Comparison of ENCODE assay signal across 1 cellular context in the genomic region with DNA sequence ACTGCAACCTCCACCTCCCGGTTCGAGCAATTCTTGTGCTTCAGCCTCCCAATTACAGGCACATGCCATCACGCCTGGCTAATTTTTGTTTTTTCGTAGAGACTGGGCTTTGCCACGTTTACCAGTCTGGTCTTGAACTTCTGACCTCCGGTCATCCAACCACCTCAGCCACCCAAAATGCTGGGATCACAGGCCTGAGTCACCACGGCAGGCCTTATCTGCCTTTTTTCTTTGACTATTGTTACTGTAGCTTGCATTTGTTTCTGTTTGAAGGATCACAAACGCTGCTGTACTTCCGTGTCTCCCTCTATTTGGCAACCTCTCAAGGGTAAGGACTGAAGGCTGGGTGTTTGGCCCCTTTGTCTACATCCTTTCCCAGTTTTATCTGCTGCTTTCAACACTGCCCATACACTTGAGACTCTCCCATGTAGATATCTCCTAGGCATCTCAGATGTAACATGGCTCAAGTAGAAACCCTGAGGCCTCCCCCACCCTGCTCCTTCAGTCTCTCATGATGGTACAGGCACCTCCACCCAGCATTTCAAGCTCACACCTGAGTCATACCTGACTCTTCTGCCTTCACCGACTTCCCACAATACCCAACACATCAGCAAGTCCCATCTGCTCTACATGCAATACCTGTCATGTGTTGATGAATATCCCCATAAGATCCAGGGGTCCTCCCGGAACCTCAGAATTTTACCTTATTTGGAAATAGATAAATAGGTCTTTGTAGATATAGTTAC.
TF ChIP-seq lines count a peak whose summit lies in the region.

No MANE protein-coding gene starts in this region.

TF ChIP-seq in GM23338, 12 proteins besides CTCF, POLR2A, EP300 and RAD21 (continued from another document):
- TF ChIP-seq, protein P1, sequence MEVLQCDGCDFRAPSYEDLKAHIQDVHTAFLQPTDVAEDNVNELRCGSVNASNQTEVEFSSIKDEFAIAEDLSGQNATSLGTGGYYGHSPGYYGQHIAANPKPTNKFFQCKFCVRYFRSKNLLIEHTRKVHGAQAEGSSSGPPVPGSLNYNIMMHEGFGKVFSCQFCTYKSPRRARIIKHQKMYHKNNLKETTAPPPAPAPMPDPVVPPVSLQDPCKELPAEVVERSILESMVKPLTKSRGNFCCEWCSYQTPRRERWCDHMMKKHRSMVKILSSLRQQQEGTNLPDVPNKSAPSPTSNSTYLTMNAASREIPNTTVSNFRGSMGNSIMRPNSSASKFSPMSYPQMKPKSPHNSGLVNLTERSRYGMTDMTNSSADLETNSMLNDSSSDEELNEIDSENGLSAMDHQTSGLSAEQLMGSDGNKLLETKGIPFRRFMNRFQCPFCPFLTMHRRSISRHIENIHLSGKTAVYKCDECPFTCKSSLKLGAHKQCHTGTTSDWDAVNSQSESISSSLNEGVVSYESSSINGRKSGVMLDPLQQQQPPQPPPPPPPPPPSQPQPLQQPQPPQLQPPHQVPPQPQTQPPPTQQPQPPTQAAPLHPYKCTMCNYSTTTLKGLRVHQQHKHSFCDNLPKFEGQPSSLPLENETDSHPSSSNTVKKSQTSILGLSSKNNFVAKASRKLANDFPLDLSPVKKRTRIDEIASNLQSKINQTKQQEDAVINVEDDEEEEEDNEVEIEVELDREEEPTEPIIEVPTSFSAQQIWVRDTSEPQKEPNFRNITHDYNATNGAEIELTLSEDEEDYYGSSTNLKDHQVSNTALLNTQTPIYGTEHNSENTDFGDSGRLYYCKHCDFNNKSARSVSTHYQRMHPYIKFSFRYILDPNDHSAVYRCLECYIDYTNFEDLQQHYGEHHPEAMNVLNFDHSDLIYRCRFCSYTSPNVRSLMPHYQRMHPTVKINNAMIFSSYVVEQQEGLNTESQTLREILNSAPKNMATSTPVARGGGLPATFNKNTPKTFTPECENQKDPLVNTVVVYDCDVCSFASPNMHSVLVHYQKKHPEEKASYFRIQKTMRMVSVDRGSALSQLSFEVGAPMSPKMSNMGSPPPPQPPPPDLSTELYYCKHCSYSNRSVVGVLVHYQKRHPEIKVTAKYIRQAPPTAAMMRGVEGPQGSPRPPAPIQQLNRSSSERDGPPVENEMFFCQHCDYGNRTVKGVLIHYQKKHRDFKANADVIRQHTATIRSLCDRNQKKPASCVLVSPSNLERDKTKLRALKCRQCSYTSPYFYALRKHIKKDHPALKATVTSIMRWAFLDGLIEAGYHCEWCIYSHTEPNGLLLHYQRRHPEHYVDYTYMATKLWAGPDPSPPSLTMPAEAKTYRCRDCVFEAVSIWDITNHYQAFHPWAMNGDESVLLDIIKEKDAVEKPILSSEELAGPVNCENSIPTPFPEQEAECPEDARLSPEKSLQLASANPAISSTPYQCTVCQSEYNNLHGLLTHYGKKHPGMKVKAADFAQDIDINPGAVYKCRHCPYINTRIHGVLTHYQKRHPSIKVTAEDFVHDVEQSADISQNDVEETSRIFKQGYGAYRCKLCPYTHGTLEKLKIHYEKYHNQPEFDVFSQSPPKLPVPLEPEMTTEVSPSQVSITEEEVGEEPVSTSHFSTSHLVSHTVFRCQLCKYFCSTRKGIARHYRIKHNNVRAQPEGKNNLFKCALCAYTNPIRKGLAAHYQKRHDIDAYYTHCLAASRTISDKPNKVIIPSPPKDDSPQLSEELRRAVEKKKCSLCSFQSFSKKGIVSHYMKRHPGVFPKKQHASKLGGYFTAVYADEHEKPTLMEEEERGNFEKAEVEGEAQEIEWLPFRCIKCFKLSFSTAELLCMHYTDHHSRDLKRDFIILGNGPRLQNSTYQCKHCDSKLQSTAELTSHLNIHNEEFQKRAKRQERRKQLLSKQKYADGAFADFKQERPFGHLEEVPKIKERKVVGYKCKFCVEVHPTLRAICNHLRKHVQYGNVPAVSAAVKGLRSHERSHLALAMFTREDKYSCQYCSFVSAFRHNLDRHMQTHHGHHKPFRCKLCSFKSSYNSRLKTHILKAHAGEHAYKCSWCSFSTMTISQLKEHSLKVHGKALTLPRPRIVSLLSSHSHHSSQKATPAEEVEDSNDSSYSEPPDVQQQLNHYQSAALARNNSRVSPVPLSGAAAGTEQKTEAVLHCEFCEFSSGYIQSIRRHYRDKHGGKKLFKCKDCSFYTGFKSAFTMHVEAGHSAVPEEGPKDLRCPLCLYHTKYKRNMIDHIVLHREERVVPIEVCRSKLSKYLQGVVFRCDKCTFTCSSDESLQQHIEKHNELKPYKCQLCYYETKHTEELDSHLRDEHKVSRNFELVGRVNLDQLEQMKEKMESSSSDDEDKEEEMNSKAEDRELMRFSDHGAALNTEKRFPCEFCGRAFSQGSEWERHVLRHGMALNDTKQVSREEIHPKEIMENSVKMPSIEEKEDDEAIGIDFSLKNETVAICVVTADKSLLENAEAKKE (CRISPR knock-in tag; IDR thresholded peaks at IDR 0.05) = no peak
- TF ChIP-seq EZH2 (IDR thresholded peaks at IDR 0.05; ENCODE audit: low read depth, unreplicated experiment) = no peak
- TF ChIP-seq ETS1 (IDR thresholded peaks at IDR 0.05) = no peak
- no peak for TF ChIP-seq REST (IDR thresholded peaks at IDR 0.05; ENCODE audit: unreplicated experiment)
- TF ChIP-seq NANOG (IDR thresholded peaks at IDR 0.05; ENCODE audit: borderline replicate concordance) = no peak
- TF ChIP-seq CREB1 (CRISPR knock-in tag; IDR thresholded peaks at IDR 0.05; ENCODE audit: low read depth) = no peak
- no peak for TF ChIP-seq ZNF114 (CRISPR knock-in tag; IDR thresholded peaks at IDR 0.05)
- no peak for TF ChIP-seq EZH2phosphoT487 (IDR thresholded peaks at IDR 0.05; ENCODE audit: unreplicated experiment)
- no peak for TF ChIP-seq JUNB (IDR thresholded peaks at IDR 0.05; ENCODE audit: unreplicated experiment)
- no peak for TF ChIP-seq ZNF331 (CRISPR knock-in tag; IDR thresholded peaks at IDR 0.05; ENCODE audit: low read depth)
